8 cellular contexts compared by ENCODE assay signal in the genomic region with DNA sequence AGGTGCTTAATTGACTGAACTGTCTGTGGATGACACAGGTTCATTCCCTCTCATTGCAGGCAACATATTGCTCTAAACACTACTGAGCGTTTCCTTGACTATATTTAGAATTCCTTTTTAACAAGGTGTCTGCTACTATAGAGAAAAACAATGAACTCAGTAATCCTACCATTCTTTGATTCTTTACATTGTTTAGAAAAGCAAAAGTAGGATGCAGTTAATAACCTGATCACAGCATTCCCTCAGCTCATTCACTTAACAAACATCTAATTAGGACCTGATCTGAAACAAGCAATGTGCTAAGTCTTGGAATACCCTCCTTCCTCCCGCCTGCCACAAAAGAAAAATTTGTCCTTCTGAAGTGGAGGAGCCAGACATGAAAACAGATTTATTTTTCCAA.
"Had no signal": no experiment of that assay in that cellular context is flagged by ENCODE, and none has a peak within 500 bp of the region (broad histone marks: within the 10 kb centered on the region; RNA-seq: fewer than 3 reads in every experiment).

No MANE protein-coding gene starts in this region.

- H3K4me1 Mint-ChIP-seq: IgD-negative memory B cell had no signal

- DNase-seq: IMR-90, KBM-7, KG1 had no signal

- H3K27me3 Mint-ChIP-seq: IgD-negative memory B cell had no signal

- ATAC-seq: HepG2, K562 had no signal

- H3K4me3 ChIP-seq: K562 had no signal

- H3K4me2 ChIP-seq: KMS-11 had no signal

- H3K4me3 Mint-ChIP-seq: IgD-negative memory B cell had no signal

- H3K36me3 Mint-ChIP-seq: IgD-negative memory B cell had no signal

- H3K9ac ChIP-seq: KMS-11 had no signal

- H3K27ac Mint-ChIP-seq: IgD-negative memory B cell had no signal

- H3K27ac ChIP-seq: HL-60, KMS-11 had no signal
